1 cellular context compared by ENCODE assay signal in genomic region chr13:45321230-45321629, GRCh38.
TF ChIP-seq lines count a peak whose summit lies in the region.

No MANE protein-coding gene starts in this region.

TF ChIP-seq in HepG2, 621 proteins besides CTCF, POLR2A, EP300 and RAD21 (continued from another document):
- TF ChIP-seq HIC2 (CRISPR knock-in tag; IDR thresholded peaks at IDR 0.05; ENCODE audit: low read depth) = no peak
- no peak for TF ChIP-seq HOXA7 (CRISPR knock-in tag; IDR thresholded peaks at IDR 0.05)
- TF ChIP-seq MED8 (CRISPR knock-in tag; IDR thresholded peaks at IDR 0.05; ENCODE audit: insufficient replicate concordance) = no peak
